ENCODE assay signal across 23 cellular contexts in genomic region chr11:37264783-37265182, GRCh38.
DNase-seq lines count a peak whose midpoint lies in the region; ATAC-seq, FAIRE-seq and TF ChIP-seq lines count a peak whose summit lies in the region.
"Had no signal": no experiment of that assay in that cellular context is flagged by ENCODE, and none has a peak within 500 bp of the region (broad histone marks: within the 10 kb centered on the region; RNA-seq: fewer than 3 reads in every experiment).

No MANE protein-coding gene starts in this region.

- FAIRE-seq in astrocyte (lab: Jason Lieb, UNC), result no peak
- FAIRE-seq: HepG2 had no signal

- no peaks in the 10 kb centered on the region for H3K27me3 Mint-ChIP-seq in astrocyte (ENCODE audit: low read depth, unreplicated experiment)

- no peaks in the 10 kb centered on the region for H4K20me1 ChIP-seq in astrocyte (ENCODE audit: insufficient read depth, low read length)
- H4K20me1 ChIP-seq: BLaER1 treated with 17β-estradiol and CSF1 and Interleukin-3, amounts not matched to agents 10 nM and 100 nM had no signal

- H2AFZ ChIP-seq in astrocyte (ENCODE audit: low read depth, low read length), result peak overlapping the region; percentile 63

- no peak overlapping the region for H3K4me3 Mint-ChIP-seq in astrocyte (ENCODE audit: unreplicated experiment)
- H3K4me3 Mint-ChIP-seq: CD8-positive, alpha-beta T cell had no signal

- no peaks in the 10 kb centered on the region for H3K4me1 ChIP-seq in astrocyte (ENCODE audit: insufficient read depth, low read length)
- H3K4me1 ChIP-seq: BLaER1 treated with 17β-estradiol and CSF1 and Interleukin-3, amounts not matched to agents 10 nM and 100 nM had no signal

- H3K4me1 Mint-ChIP-seq in astrocyte (ENCODE audit: low read depth, unreplicated experiment), result no peaks in the 10 kb centered on the region

- peaks cover 2% of the 10 kb centered on the region for H3K9me3 Mint-ChIP-seq in astrocyte (ENCODE audit: unreplicated experiment)

- H3K36me3 Mint-ChIP-seq in astrocyte (ENCODE audit: low read depth, unreplicated experiment), result no peaks in the 10 kb centered on the region
- H3K36me3 Mint-ChIP-seq: CD8-positive, alpha-beta T cell had no signal

- H3K36me3 ChIP-seq in astrocyte (ENCODE audit: insufficient read depth, low read length), result no peaks in the 10 kb centered on the region
- no peaks in the 10 kb centered on the region for H3K36me3 ChIP-seq in kidney epithelial cell (ENCODE audit: control insufficient read depth, insufficient read depth, low read length)
- H3K36me3 ChIP-seq: BLaER1 treated with 17β-estradiol and CSF1 and Interleukin-3, amounts not matched to agents 10 nM and 100 nM had no signal

- TF ChIP-seq CTCF in astrocyte (IDR thresholded peaks at IDR 0.05; ENCODE audit: insufficient read depth, low read depth, low read length), result no peak
- TF ChIP-seq CTCF in kidney epithelial cell (IDR thresholded peaks at IDR 0.05; ENCODE audit: insufficient read depth, low read length, poor library complexity, severe bottlenecking), result no peak

- H3K4me3 ChIP-seq in astrocyte (ENCODE audit: insufficient read depth, low read depth, low read length) (no peak overlapping the region), kidney epithelial cell (ENCODE audit: low read depth, low read length) (no peak overlapping the region)
- H3K4me3 ChIP-seq: BLaER1 treated with 17β-estradiol and CSF1 and Interleukin-3, amounts not matched to agents 10 nM and 100 nM had no signal

- H3K27me3 ChIP-seq in astrocyte (ENCODE audit: insufficient read depth, low read length) (no peaks in the 10 kb centered on the region), kidney epithelial cell (ENCODE audit: control insufficient read depth, insufficient read depth, low read length) (no peaks in the 10 kb centered on the region)
- H3K27me3 ChIP-seq: BLaER1 treated with 17β-estradiol and CSF1 and Interleukin-3, amounts not matched to agents 10 nM and 100 nM had no signal

- no peak overlapping the region for H3K4me2 ChIP-seq in astrocyte (ENCODE audit: low read length)
- H3K4me2 ChIP-seq: BLaER1 treated with 17β-estradiol and CSF1 and Interleukin-3, amounts not matched to agents 10 nM and 100 nM had no signal

- no peak overlapping the region for H3K27ac Mint-ChIP-seq in astrocyte (ENCODE audit: unreplicated experiment)
- H3K27ac Mint-ChIP-seq: CD8-positive, alpha-beta T cell had no signal

- H3K9ac ChIP-seq in astrocyte (ENCODE audit: low read length), result no peak overlapping the region
- H3K9ac ChIP-seq: BLaER1 treated with 17β-estradiol and CSF1 and Interleukin-3, amounts not matched to agents 10 nM and 100 nM had no signal

- H3K79me2 ChIP-seq in astrocyte (ENCODE audit: insufficient read depth, low read length), result no peaks in the 10 kb centered on the region

- no peak overlapping the region for H3K27ac ChIP-seq in astrocyte (ENCODE audit: low read depth, low read length)
- H3K27ac ChIP-seq: BLaER1 treated with 17β-estradiol and CSF1 and Interleukin-3, amounts not matched to agents 10 nM and 100 nM had no signal

- DNase-seq in ELR (ENCODE audit: low read depth) (peak; percentile 66), OCI-M1 (lab: John Stamatoyannopoulos, UW) (peak; percentile 26), astrocyte (ENCODE audit: low read depth) (no peak), kidney epithelial cell (ENCODE audit: low read depth) (peak; percentile 2), NCI-H2081 treated with DMSO at 0.1 percent for 48 hours (lab: John Stamatoyannopoulos, UW) (no peak)
- DNase-seq: Calu3; CD8-positive, alpha-beta T cell; DMS53; H7; KBM-7; NCI-H1436; NCI-H1930; NCI-H2171; NCI-H446; NCI-H526 treated with DMSO at 0.1 percent for 48 hours; NK-92 treated with Interleukin-12 subunit alpha and Interleukin-12 subunit beta, amount 100 ng/mL, for 24 hours; RPMI8226; T-helper 1 cell had no signal

- no peaks in the 10 kb centered on the region for H3K9me3 ChIP-seq in astrocyte (ENCODE audit: insufficient read depth, low read depth, low read length)
- H3K9me3 ChIP-seq: BLaER1 treated with 17β-estradiol and CSF1 and Interleukin-3, amounts not matched to agents 10 nM and 100 nM had no signal

- ATAC-seq in HG03175 (IDR thresholded peaks at IDR 0.05; ENCODE audit: unreplicated experiment) (no peak), HG02610 (IDR thresholded peaks at IDR 0.05; ENCODE audit: unreplicated experiment) (no peak), GM21423 (IDR thresholded peaks at IDR 0.05; ENCODE audit: unreplicated experiment) (no peak)
- ATAC-seq: CD8-positive, alpha-beta T cell; HepG2 had no signal

Comparison
In these comparisons a context has a peak if more than half of its experiments do, and no peak if none do; other contexts are left out.
1. DNase-seq: peak in ELR (single experiment), OCI-M1 (single experiment) and kidney epithelial cell (single experiment); none in astrocyte (single experiment) and NCI-H2081 treated with DMSO at 0.1 percent for 48 hours (single experiment).